In genomic region chr9:69785757-69786156, GRCh38 we compare ENCODE assay signal across 12 cellular contexts. TPM values are rescaled to one million over a fixed set of nuclear protein-coding genes. Genes with fewer than 3 reads are reported as not detected.
A peak's percentile ranks its signal among the peaks of the same experiment; 100 is the strongest.
DNase-seq lines count a peak whose midpoint lies in the region; ATAC-seq, FAIRE-seq and TF ChIP-seq lines count a peak whose summit lies in the region.
"Had no signal": no experiment of that assay in that cellular context is flagged by ENCODE, and none has a peak within 500 bp of the region (broad histone marks: within the 10 kb centered on the region; RNA-seq: fewer than 3 reads in every experiment).

No MANE protein-coding gene starts in this region.

- no peaks in the 10 kb centered on the region for H3K9me1 ChIP-seq in keratinocyte (ENCODE audit: control insufficient read depth, extremely low read depth, insufficient read depth, low read length)

- H3K4me1 ChIP-seq in GM12878 (ENCODE audit: control insufficient read depth, insufficient read depth, low read length) (no peaks in the 10 kb centered on the region), keratinocyte (ENCODE audit: control insufficient read depth, extremely low read depth, insufficient read depth, low read length) (no peaks in the 10 kb centered on the region)
- H3K4me1 ChIP-seq: Caco-2 had no signal

- no peak for ATAC-seq in GM12878
- ATAC-seq in GM19324 (IDR thresholded peaks at IDR 0.05; ENCODE audit: low FRiP score, unreplicated experiment): no peak

- H3K27me3 ChIP-seq in GM12878 (replicated peaks in 1 of 2; ENCODE audit: control insufficient read depth in 2 of 2, insufficient read depth in 2 of 2, low read length in 1 of 2) (peaks cover 0 to 2% of the 10 kb centered on the region in 2 experiments; a peak in 1 of 4 replicates), keratinocyte (ENCODE audit: control insufficient read depth, extremely low read depth, insufficient read depth, low read length) (peaks cover 6% of the 10 kb centered on the region)

- BruUV-seq in GM12878 (replicated peaks; lab: Mats Ljungman, UMichigan): no TSS peak

- H3K27ac ChIP-seq in GM12878 (ENCODE audit: control insufficient read depth, insufficient read depth) (no peak overlapping the region), keratinocyte (ENCODE audit: control insufficient read depth, insufficient read depth, low read length) (no peak overlapping the region)

- no peak overlapping the region for H3K4me2 ChIP-seq in GM12878 (ENCODE audit: control insufficient read depth, insufficient read depth)
- no peak overlapping the region for H3K4me2 ChIP-seq in keratinocyte (ENCODE audit: control insufficient read depth, extremely low read depth, insufficient read depth, low read depth, low read length)

- POLR2A ChIA-PET in GM12878 (lab: Charles Lee): no interaction called here

- TF ChIP-seq CTCF in AG09319 (IDR thresholded peaks at IDR 0.05; ENCODE audit: low read depth, low read length) (peak; percentile 41), GM12878 (IDR thresholded peaks at IDR 0.05 in 2 of 3, conservative IDR thresholded peaks at IDR 0.05 in 1 of 3; ENCODE audit: control insufficient read depth in 2 of 3, extremely low read depth in 1 of 3, insufficient read depth in 1 of 3, low read depth in 3 of 3, low read length in 3 of 3) (no peak), keratinocyte (optimal IDR thresholded peaks at IDR 0.05 in 1 of 3, IDR thresholded peaks at IDR 0.05 in 1 of 3, conservative IDR thresholded peaks at IDR 0.05 in 1 of 3; ENCODE audit: extremely low read depth in 1 of 3, insufficient read depth in 2 of 3, low read length in 3 of 3) (peak; percentile 18 to 30 (median 22))

- intact Hi-C loops in GM12878 (cut with micrococcal nuclease; ENCODE audit: unreplicated experiment): no loop called here

- H3K4me3 ChIP-seq in GM12878 (no peak overlapping the region), keratinocyte (ENCODE audit: control insufficient read depth in 2 of 3, extremely low read depth in 1 of 3, insufficient read depth in 2 of 3, low read depth in 1 of 3, low read length in 3 of 3) (no peak overlapping the region)

- TF ChIP-seq RAD21 in GM12878 (IDR thresholded peaks at IDR 0.05; ENCODE audit: insufficient read depth, low read depth, low read length): no peak

- FAIRE-seq in GM12878 (lab: Jason Lieb, UNC): no peak
- no peak for FAIRE-seq in keratinocyte (lab: Jason Lieb, UNC)
- no peak for FAIRE-seq in urothelium cell line (lab: Jason Lieb, UNC)

- H3K9ac ChIP-seq in GM12878 (ENCODE audit: control insufficient read depth, insufficient read depth, low read length): no peak overlapping the region
- no peak overlapping the region for H3K9ac ChIP-seq in keratinocyte (ENCODE audit: control insufficient read depth, extremely low read depth, insufficient read depth, low read length)

- H3K9me3 ChIP-seq in GM12878 (replicated peaks; ENCODE audit: control insufficient read depth, insufficient read depth, low read length) (no peaks in the 10 kb centered on the region), keratinocyte (ENCODE audit: control insufficient read depth, low read depth, low read length) (no peaks in the 10 kb centered on the region)
- H3K9me3 ChIP-seq: Caco-2 had no signal

- no peak overlapping the region for H2AFZ ChIP-seq in GM12878 (ENCODE audit: control insufficient read depth, low read depth, low read length)
- H2AFZ ChIP-seq in keratinocyte (ENCODE audit: control insufficient read depth, low read length): no peak overlapping the region

- SMC1A ChIA-PET in GM12878 (lab: Charles Lee; ENCODE audit: uncharacterized antibody, unreplicated experiment): no interaction called here

- DNase-seq in AG09319 (ENCODE audit: extremely low read depth, low read depth) (no peak), HT-29 (ENCODE audit: low spot score) (peak; percentile 39), GM12878 (ENCODE audit: low read depth, low spot score) (no peak), keratinocyte (ENCODE audit: low read depth, low spot score) (no peak), urothelium cell line (ENCODE audit: low spot score) (no peak), NCI-H524 treated with DMSO at 0.1 percent for 48 hours (lab: John Stamatoyannopoulos, UW) (no peak)
- no peak for DNase-seq in effector CD8-positive, alpha-beta T cell (lab: John Stamatoyannopoulos, UW)
- DNase-seq: NCI-H526, SW 1271 had no signal

- no peak for TF ChIP-seq EP300 in GM12878 (IDR thresholded peaks at IDR 0.05; ENCODE audit: borderline replicate concordance in 1 of 2, control insufficient read depth in 1 of 2, low read depth in 2 of 2, low read length in 2 of 2)

- H3K36me3 ChIP-seq in GM12878 (ENCODE audit: control insufficient read depth in 2 of 2, insufficient read depth in 2 of 2, low read length in 1 of 2) (no peaks in the 10 kb centered on the region), keratinocyte (ENCODE audit: control insufficient read depth in 2 of 2, extremely low read depth in 1 of 2, insufficient read depth in 2 of 2, low read length in 2 of 2) (no peaks in the 10 kb centered on the region)

- CTCF ChIA-PET in GM12878 (lab: Yijun Ruan, JAX): interaction anchor here (0.8 kb wide), 1 partner anchor 24 kb away, joined by 3 read pairs; no protein-coding TSS in a partner anchor

- no peak for TF ChIP-seq POLR2A in GM12878 (IDR thresholded peaks at IDR 0.05; ENCODE audit: low read depth, low read length)

- in situ Hi-C loops in GM12878 (cut with MboI): no loop called here

- H4K20me1 ChIP-seq in GM12878 (ENCODE audit: control insufficient read depth, insufficient read depth) (no peaks in the 10 kb centered on the region), keratinocyte (ENCODE audit: control insufficient read depth, extremely low read depth, insufficient read depth, low read length) (no peaks in the 10 kb centered on the region)

- no peaks in the 10 kb centered on the region for H3K79me2 ChIP-seq in GM12878 (ENCODE audit: control insufficient read depth, insufficient read depth, low read length)
- no peaks in the 10 kb centered on the region for H3K79me2 ChIP-seq in keratinocyte (ENCODE audit: control insufficient read depth, insufficient read depth, low read length)

- dilution Hi-C loops in keratinocyte (cut with MboI; ENCODE audit: extremely low pct_ligation_motif_present, low sequenced_read_pairs): no loop called here

- RAD21 ChIA-PET in GM12878 (lab: Charles Lee; ENCODE audit: unreplicated experiment): no interaction called here

RNA-seq across cellular contexts. Expression of gene PTAR1, which starts 25.9 kb away (rescaled TPM):
- total RNA-seq in HT-29 (2014; rRNA removed; shearing (Covaris generic)): 19.5 and 32.2 TPM in 2 replicates
- total RNA-seq in GM12878 (2013; cell fraction: nucleolus; rRNA removed): 289 and 307 TPM in 2 replicates
- total RNA-seq in GM12878 (2014; rRNA removed): 23.3 and 29.2 TPM in 2 replicates
- 27.6 and 29.3 TPM in 2 replicates for total RNA-seq in GM12878 (2014; rRNA removed; fragmentation: Illumina TruSeq; extraction: Trizol)
- 16.3 and 17.7 TPM in 2 replicates for total RNA-seq in GM12878 (2021)
- polyA plus RNA-seq in GM12878 (2011; ENCODE audit: low read depth): 5.0 TPM
- polyA plus RNA-seq in GM12878 (2011; rRNA removed): 26.2 and 42.7 TPM in 2 replicates
- polyA plus RNA-seq in GM12878 (2011; cell fraction: cytosol; rRNA removed): 6.4 and 9.8 TPM in 2 replicates
- polyA plus RNA-seq in GM12878 (2011; cell fraction: nucleus; rRNA removed): 59.8 and 72.4 TPM in 2 replicates
- polyA plus RNA-seq in GM12878 (2012): 10.6 and 11.0 TPM in 2 replicates
- 16.9 and 17.5 TPM in 2 replicates for polyA plus RNA-seq in GM12878 (2014; fragmentation: Illumina TruSeq; extraction: Trizol)
- 1 to 10 TPM; 4.9 to 6.6 TPM for polyA plus RNA-seq in GM12878 (2014; fragmentation: Nextera tagmentation; extraction: Ambion mirVana)
- 9.5 and 10.4 TPM in 2 replicates for polyA plus RNA-seq in GM12878 (2014; rRNA removed)
- 10 to 100 TPM; 10.6 to 12.0 TPM for polyA plus RNA-seq in GM12878 (2016; fragmentation: Nextera tagmentation; extraction: Ambion mirVana)
- 50.7 and 52.3 TPM in 2 replicates for polyA minus RNA-seq in GM12878 (2011; rRNA and poly(A)+ RNA removed)
- polyA minus RNA-seq in GM12878 (2011; cell fraction: cytosol; rRNA and poly(A)+ RNA removed): 15.4 and 16.2 TPM in 2 replicates
- polyA minus RNA-seq in GM12878 (2011; cell fraction: nucleus; rRNA and poly(A)+ RNA removed): 79.5 and 89.2 TPM in 2 replicates
- polyA plus RNA-seq in keratinocyte: 10.4 to 15.5 TPM (median 11.5 TPM) in 3 replicates
- 4.5 TPM for polyA plus RNA-seq in keratinocyte (2011; ENCODE audit: low read depth)
- 4.9 and 7.9 TPM in 2 replicates for polyA plus RNA-seq in keratinocyte (2011; cell fraction: cytosol; rRNA removed)
- 20.7 and 28.4 TPM in 2 replicates for polyA plus RNA-seq in keratinocyte (2011; cell fraction: nucleus; rRNA removed)
- 6.8 and 13.8 TPM in 2 replicates for polyA plus RNA-seq in keratinocyte (2012; ENCODE audit: low replicate concordance)
- 11.8 to 48.7 TPM (median 41.5 TPM) in 3 replicates for polyA minus RNA-seq in keratinocyte
- polyA minus RNA-seq in keratinocyte (2011; cell fraction: cytosol; rRNA and poly(A)+ RNA removed): 15.0 TPM
- 33.1 and 53.0 TPM in 2 replicates for polyA minus RNA-seq in keratinocyte (2011; cell fraction: nucleus; rRNA and poly(A)+ RNA removed)

RNA-seq across cellular contexts. Expression of gene CFAP95, which starts 34.9 kb away (rescaled TPM):
- not detected in 2 replicates for total RNA-seq in HT-29 (2014; rRNA removed; shearing (Covaris generic))
- total RNA-seq in GM12878 (2013; cell fraction: nucleolus; rRNA removed): not detected in 2 replicates
- not detected in 2 replicates for total RNA-seq in GM12878 (2014; rRNA removed)
- not detected in 2 replicates for total RNA-seq in GM12878 (2014; rRNA removed; fragmentation: Illumina TruSeq; extraction: Trizol)
- not detected in 2 replicates for total RNA-seq in GM12878 (2021)
- not detected for polyA plus RNA-seq in GM12878 (2011; ENCODE audit: low read depth)
- polyA plus RNA-seq in GM12878 (2011; rRNA removed): not detected in 2 replicates
- polyA plus RNA-seq in GM12878 (2011; cell fraction: cytosol; rRNA removed): not detected in 2 replicates
- polyA plus RNA-seq in GM12878 (2011; cell fraction: nucleus; rRNA removed): not detected in 2 replicates
- not detected in 2 replicates for polyA plus RNA-seq in GM12878 (2012)
- not detected in 2 replicates for polyA plus RNA-seq in GM12878 (2014; fragmentation: Illumina TruSeq; extraction: Trizol)
- not detected for polyA plus RNA-seq in GM12878 (2014; fragmentation: Nextera tagmentation; extraction: Ambion mirVana)
- not detected in 2 replicates for polyA plus RNA-seq in GM12878 (2014; rRNA removed)
- not detected for polyA plus RNA-seq in GM12878 (2016; fragmentation: Nextera tagmentation; extraction: Ambion mirVana)
- not detected in 2 replicates for polyA minus RNA-seq in GM12878 (2011; rRNA and poly(A)+ RNA removed)
- polyA minus RNA-seq in GM12878 (2011; cell fraction: cytosol; rRNA and poly(A)+ RNA removed): not detected in 2 replicates
- polyA minus RNA-seq in GM12878 (2011; cell fraction: nucleus; rRNA and poly(A)+ RNA removed): not detected in 2 replicates
- polyA plus RNA-seq in keratinocyte: 0.08 TPM in 1 of 3 replicates, not detected in the others
- polyA plus RNA-seq in keratinocyte (2011; ENCODE audit: low read depth): not detected
- not detected in 2 replicates for polyA plus RNA-seq in keratinocyte (2011; cell fraction: cytosol; rRNA removed)
- polyA plus RNA-seq in keratinocyte (2011; cell fraction: nucleus; rRNA removed): not detected in 2 replicates
- not detected in 2 replicates for polyA plus RNA-seq in keratinocyte (2012; ENCODE audit: low replicate concordance)
- not detected in 3 replicates for polyA minus RNA-seq in keratinocyte
- not detected for polyA minus RNA-seq in keratinocyte (2011; cell fraction: cytosol; rRNA and poly(A)+ RNA removed)
- not detected in 2 replicates for polyA minus RNA-seq in keratinocyte (2011; cell fraction: nucleus; rRNA and poly(A)+ RNA removed)
- total RNA-seq: Caco-2, ureter had no signal

Comparison
In these comparisons a context has a peak if more than half of its experiments do, and no peak if none do; other contexts are left out.
1. CTCF ChIP-seq: peak in AG09319 (single experiment) and keratinocyte (3 of 3); none in GM12878 (0 of 3).